Comparison of ENCODE assay signal across 17 cellular contexts in the genomic region with DNA sequence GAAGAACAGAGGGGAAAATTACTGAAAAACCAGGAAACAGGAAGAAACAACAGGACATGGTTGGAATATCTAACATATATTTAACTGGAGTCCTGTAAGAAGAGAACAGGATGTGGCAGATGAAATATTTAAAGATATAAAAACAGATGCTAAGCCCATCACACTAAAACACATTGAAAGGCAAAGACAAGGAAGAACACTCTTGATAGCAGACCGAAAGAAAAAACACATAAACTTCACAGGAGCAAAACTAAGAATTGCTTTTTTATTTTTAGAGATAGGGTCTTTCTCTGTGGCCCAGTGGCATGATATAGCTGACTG.
DNase-seq lines count a peak whose midpoint lies in the region; ATAC-seq and TF ChIP-seq lines count a peak whose summit lies in the region.
"Had no signal": no experiment of that assay in that cellular context is flagged by ENCODE, and none has a peak within 500 bp of the region (broad histone marks: within the 10 kb centered on the region; RNA-seq: fewer than 3 reads in every experiment).

No MANE protein-coding gene starts in this region.

- H3K4me3 Mint-ChIP-seq in chondrocyte (ENCODE audit: unreplicated experiment), result no peak overlapping the region
- no peak overlapping the region for H3K4me3 Mint-ChIP-seq in osteocyte (ENCODE audit: unreplicated experiment)
- H3K4me3 Mint-ChIP-seq: CD14-positive monocyte; CD4-positive, alpha-beta memory T cell had no signal

- peaks cover 3% of the 10 kb centered on the region for H3K9me3 Mint-ChIP-seq in chondrocyte (ENCODE audit: low read depth)
- H3K9me3 Mint-ChIP-seq in osteocyte (ENCODE audit: unreplicated experiment), result peaks cover 8% of the 10 kb centered on the region

- TF ChIP-seq CTCF in chondrocyte (IDR thresholded peaks at IDR 0.05) (no peak), osteocyte (IDR thresholded peaks at IDR 0.05) (no peak)

- H3K27me3 ChIP-seq in ACC112 (ENCODE audit: insufficient read depth, low read length), result no peaks in the 10 kb centered on the region
- H3K27me3 ChIP-seq: BLaER1 had no signal

- H3K27ac ChIP-seq in ACC112 (ENCODE audit: low read depth, low read length) (peak overlapping the region; percentile 6; the same call in 1 of the 2 replicates), SK-N-MC (peak overlapping the region; percentile 90)
- H3K27ac ChIP-seq: 22Rv1, A549, BLaER1, GM23248 had no signal

- no peaks in the 10 kb centered on the region; the same call in 1 of the 2 replicates for H3K9me3 ChIP-seq in SK-N-MC (ENCODE audit: low read depth, low read length)
- H3K9me3 ChIP-seq: A549, BLaER1, HAP-1 had no signal

- H3K27me3 Mint-ChIP-seq in chondrocyte (ENCODE audit: low read depth), result no peaks in the 10 kb centered on the region
- no peaks in the 10 kb centered on the region for H3K27me3 Mint-ChIP-seq in osteocyte (ENCODE audit: unreplicated experiment)
- H3K27me3 Mint-ChIP-seq: CD4-positive, alpha-beta memory T cell had no signal

- peaks cover 19% of the 10 kb centered on the region for H3K4me1 Mint-ChIP-seq in chondrocyte (ENCODE audit: low read depth)
- peaks cover 25% of the 10 kb centered on the region for H3K4me1 Mint-ChIP-seq in osteocyte (ENCODE audit: unreplicated experiment)
- H3K4me1 Mint-ChIP-seq: CD14-positive monocyte; CD4-positive, alpha-beta memory T cell had no signal

- ATAC-seq in HG03460 (IDR thresholded peaks at IDR 0.05; ENCODE audit: unreplicated experiment), result no peak
- ATAC-seq: A549 had no signal

- H2AFZ ChIP-seq in ACC112 (ENCODE audit: low read length, unreplicated experiment), result no peak overlapping the region
- H2AFZ ChIP-seq: GM23248 had no signal

- H3K4me1 ChIP-seq in ACC112 (ENCODE audit: control insufficient read depth, insufficient read depth, low read length, unreplicated experiment), result peaks cover 14% of the 10 kb centered on the region
- H3K4me1 ChIP-seq: A549, BLaER1, HAP-1 had no signal

- no peaks in the 10 kb centered on the region for H3K79me2 ChIP-seq in ACC112 (ENCODE audit: control insufficient read depth, insufficient read depth, low read length, unreplicated experiment)

- no peaks in the 10 kb centered on the region for H3K36me3 Mint-ChIP-seq in chondrocyte (ENCODE audit: low read depth)
- no peaks in the 10 kb centered on the region for H3K36me3 Mint-ChIP-seq in osteocyte (ENCODE audit: unreplicated experiment)
- H3K36me3 Mint-ChIP-seq: CD14-positive monocyte; CD4-positive, alpha-beta memory T cell had no signal

- no peak overlapping the region for H3K9ac ChIP-seq in SK-N-MC (ENCODE audit: insufficient read length)
- H3K9ac ChIP-seq: BLaER1, GM23248 had no signal

- DNase-seq in SK-N-MC (ENCODE audit: low read depth, low spot score) (no peak), chondrocyte (ENCODE audit: low spot score) (no peak), osteocyte (ENCODE audit: extremely low spot score, unreplicated experiment) (no peak), activated gamma-delta T cell (lab: John Stamatoyannopoulos, UW) (no peak)
- no peak for DNase-seq in NK-92 treated with Interleukin-12 subunit alpha and Interleukin-12 subunit beta, amount 100 ng/mL, for 24 hours (lab: John Stamatoyannopoulos, UW)
- DNase-seq: CD4-positive, alpha-beta memory T cell; DMS153; DMS79; GDM1 had no signal

- H3K27ac Mint-ChIP-seq in chondrocyte (ENCODE audit: unreplicated experiment) (peak overlapping the region; percentile 43), osteocyte (ENCODE audit: unreplicated experiment) (peak overlapping the region; percentile 50)
- H3K27ac Mint-ChIP-seq: CD14-positive monocyte; CD4-positive, alpha-beta memory T cell had no signal

- H3K36me3 ChIP-seq in ACC112 (ENCODE audit: insufficient read depth, low read length) (no peaks in the 10 kb centered on the region), SK-N-MC (ENCODE audit: insufficient read depth, low read length) (no peaks in the 10 kb centered on the region)
- H3K36me3 ChIP-seq: BLaER1, HAP-1 had no signal

- H3K4me3 ChIP-seq in ACC112 (ENCODE audit: low read depth, low read length) (no peak overlapping the region), SK-N-MC (no peak overlapping the region)
- H3K4me3 ChIP-seq: A549, BLaER1, GM23248, HAP-1 had no signal
